ENCODE assay signal across 16 cellular contexts in the genomic region with DNA sequence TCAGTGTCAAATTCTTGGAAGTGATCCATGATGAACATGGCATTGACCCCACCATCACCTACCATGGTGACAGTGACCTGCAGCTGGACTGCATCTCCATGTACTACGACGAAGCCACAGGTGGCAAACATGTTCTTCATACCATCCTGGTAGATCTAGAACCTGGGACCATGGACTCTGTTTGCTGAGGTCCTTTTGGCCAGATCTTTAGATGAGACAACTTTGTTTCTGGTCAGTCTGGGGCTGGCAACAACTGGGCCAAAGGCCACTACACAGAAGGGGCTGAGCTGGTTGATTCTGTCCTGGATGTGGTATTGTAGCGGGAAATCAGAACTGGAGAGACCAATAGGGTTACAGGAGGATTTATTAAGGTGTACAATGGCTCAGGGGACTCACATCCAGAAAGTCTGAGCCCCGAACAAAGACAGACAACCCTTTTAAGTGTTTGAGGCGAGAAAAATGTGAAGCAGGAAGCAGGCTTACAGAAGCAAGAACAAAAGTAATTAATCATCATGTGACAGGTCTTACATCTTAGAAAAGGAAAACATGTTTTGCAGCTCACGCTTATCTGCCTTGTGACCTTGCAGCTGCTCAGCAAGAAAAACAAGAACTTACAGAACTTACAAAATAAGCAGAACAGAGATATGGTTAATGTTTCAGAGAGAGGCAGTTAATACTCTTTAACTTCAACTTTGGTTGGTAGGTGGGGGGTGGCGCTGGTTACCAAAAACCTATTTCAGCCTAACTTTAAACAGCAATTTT. TPM values are rescaled to one million over a fixed set of nuclear protein-coding genes. Genes with fewer than 3 reads are reported as not detected.
DNase-seq lines count a peak whose midpoint lies in the region; ATAC-seq, FAIRE-seq and TF ChIP-seq lines count a peak whose summit lies in the region.
"Had no signal": no experiment of that assay in that cellular context is flagged by ENCODE, and none has a peak within 500 bp of the region (broad histone marks: within the 10 kb centered on the region; RNA-seq: fewer than 3 reads in every experiment).

No MANE protein-coding gene starts in this region.

- no peak for TF ChIP-seq POLR2A in breast epithelium (IDR thresholded peaks at IDR 0.05)

- H4K20me1 ChIP-seq in hepatocyte (ENCODE audit: insufficient read depth, poor library complexity, severe bottlenecking), result no peaks in the 10 kb centered on the region

- DNase-seq in NOMO-1 treated with DMSO at 0.1 percent for 48 hours (lab: John Stamatoyannopoulos, UW; ENCODE audit: unreplicated experiment), result peak; percentile 16
- DNase-seq in NOMO-1 treated with dmso at 0.1 percent for 144 hours (lab: John Stamatoyannopoulos, UW; ENCODE audit: unreplicated experiment), result no peak
- DNase-seq in bronchial epithelial cell (ENCODE audit: low read depth), result peak; percentile 31
- peak; percentile 10 for DNase-seq in hepatocyte (ENCODE audit: low spot score)
- no peak for DNase-seq in breast epithelium (ENCODE audit: low spot score in 2 of 2)
- no peak for DNase-seq in NK-92 (lab: John Stamatoyannopoulos, UW; ENCODE audit: unreplicated experiment)
- DNase-seq in inferior parietal cortex (ENCODE audit: extremely low spot score), result no peak
- DNase-seq: 8988T, C1 segment of cervical spinal cord, COR-L47, HCEC 1CT, KG1, NCI-H1930, NCI-H2171, NCI-H774 had no signal

- H3K9me3 ChIP-seq in hepatocyte (ENCODE audit: low read depth) (no peaks in the 10 kb centered on the region), breast epithelium (peaks cover 5 to 25% of the 10 kb centered on the region in 2 donors)

- H3K27ac ChIP-seq in hepatocyte, result peak overlapping the region; percentile 43
- H3K27ac ChIP-seq in breast epithelium, result no peak overlapping the region

- H3K4me3 ChIP-seq in bronchial epithelial cell (ENCODE audit: low read depth, low read length) (no peak overlapping the region), hepatocyte (no peak overlapping the region), breast epithelium (no peak overlapping the region)

- H3K36me3 ChIP-seq in bronchial epithelial cell (ENCODE audit: control insufficient read depth, insufficient read depth, low read length), result no peaks in the 10 kb centered on the region
- no peaks in the 10 kb centered on the region for H3K36me3 ChIP-seq in hepatocyte (replicated peaks; ENCODE audit: insufficient read depth, low read depth)
- H3K36me3 ChIP-seq in breast epithelium, result no peaks in the 10 kb centered on the region

- TF ChIP-seq CTCF in bronchial epithelial cell (IDR thresholded peaks at IDR 0.05; ENCODE audit: insufficient read depth, low read length, severe bottlenecking) (no peak), hepatocyte (IDR thresholded peaks at IDR 0.05; ENCODE audit: poor library complexity) (no peak), breast epithelium (IDR thresholded peaks at IDR 0.05) (no peak)

- no peak for FAIRE-seq in bronchial epithelial cell (lab: Jason Lieb, UNC)

- no peak overlapping the region for H3K4me2 ChIP-seq in hepatocyte

- ATAC-seq in HG02981 (IDR thresholded peaks at IDR 0.05; ENCODE audit: unreplicated experiment), result no peak

- H3K79me2 ChIP-seq in hepatocyte, result no peaks in the 10 kb centered on the region

- intact Hi-C loops in breast epithelium (cut with DNase I; ENCODE audit: low total_unique reads), result no loop called here

- H3K27me3 ChIP-seq in bronchial epithelial cell (ENCODE audit: control insufficient read depth, insufficient read depth, low read length), result no peaks in the 10 kb centered on the region
- no peaks in the 10 kb centered on the region for H3K27me3 ChIP-seq in hepatocyte
- H3K27me3 ChIP-seq in breast epithelium, result no peaks in the 10 kb centered on the region

- no peaks in the 10 kb centered on the region for H3K9me2 ChIP-seq in hepatocyte (replicated peaks; ENCODE audit: insufficient read depth)

- WGBS in hepatocyte (ENCODE audit: low lambda C conversion rate, missing lambda C conversion rate), result 88% methylated on average over 7 of the region's 7 CpGs

- no peaks in the 10 kb centered on the region for H3K4me1 ChIP-seq in hepatocyte (ENCODE audit: insufficient read depth)
- no peaks in the 10 kb centered on the region for H3K4me1 ChIP-seq in breast epithelium

- H2AFZ ChIP-seq in hepatocyte, result no peak overlapping the region

RNA-seq across cellular contexts. Expression of gene MOCS1, which starts 58.8 kb away (rescaled TPM):
- 1.3 and 4.1 TPM in 2 replicates for total RNA-seq in bronchial epithelial cell
- total RNA-seq in hepatocyte, result 10.6 and 10.7 TPM in 2 replicates
- polyA plus RNA-seq in hepatocyte, result 13.4 and 14.5 TPM in 2 replicates
- total RNA-seq in breast epithelium, result 10 to 100 TPM; 23.6 to 78.9 (median 25.3) TPM

Comparison
In these comparisons a context has a peak if more than half of its experiments do, and no peak if none do; other contexts are left out.
1. DNase-seq: peak in NOMO-1 treated with DMSO at 0.1 percent for 48 hours (single experiment), bronchial epithelial cell (single experiment) and hepatocyte (single experiment); none in NOMO-1 treated with dmso at 0.1 percent for 144 hours (single experiment), breast epithelium (0 of 2), NK-92 (single experiment) and inferior parietal cortex (single experiment).